In the genomic region with DNA sequence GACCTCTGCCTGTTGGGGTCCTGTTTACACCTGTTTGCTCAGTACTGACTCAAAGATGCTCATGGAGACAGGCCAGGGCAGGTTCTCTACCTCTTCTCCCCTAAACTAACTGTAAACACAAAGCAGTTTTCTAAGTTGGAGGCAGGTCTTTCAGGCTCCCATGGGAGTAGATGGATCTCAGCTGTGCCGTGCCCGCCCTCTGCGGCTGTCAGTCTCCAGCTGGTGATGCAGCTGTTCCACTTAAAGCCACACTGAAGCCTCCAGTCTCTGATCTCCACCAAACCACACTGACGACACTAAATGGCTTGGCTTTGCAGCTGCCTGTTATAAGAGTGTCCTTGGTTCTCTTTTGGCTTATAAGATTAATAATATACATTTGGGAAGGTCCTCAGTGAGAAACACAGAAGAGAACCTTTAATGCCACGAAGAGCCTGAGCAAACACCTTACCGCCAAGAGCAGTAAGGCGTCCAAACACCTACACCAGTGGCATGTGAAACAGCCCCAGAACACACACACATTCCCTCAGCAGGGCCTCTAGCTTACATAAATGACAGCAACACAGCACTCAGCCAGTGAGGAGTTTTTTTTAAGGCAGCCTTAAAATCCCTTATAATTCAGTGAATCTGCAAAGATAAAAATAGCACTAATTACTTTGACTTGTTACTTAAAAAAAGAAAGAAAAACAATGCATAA, we compare ENCODE assay signal across 7 cellular contexts.
DNase-seq lines count a peak whose midpoint lies in the region; ATAC-seq and TF ChIP-seq lines count a peak whose summit lies in the region.

No MANE protein-coding gene starts in this region.

- CTCF ChIA-PET in mammary epithelial cell (lab: Charles Lee; ENCODE audit: low non-redundant PET) = no interaction called here

- intact Hi-C loops in dorsolateral prefrontal cortex (cut with DNase I) = no loop called here
- intact Hi-C loops in mammary epithelial cell (cut with micrococcal nuclease) = no loop called here

- H3K27me3 Mint-ChIP-seq in IgD-negative memory B cell (no peaks in the 10 kb centered on the region), mesothelial cell of epicardium (ENCODE audit: low read depth) (no peaks in the 10 kb centered on the region)

- 91% methylated on average over 7 of the region's 7 CpGs for WGBS in mammary epithelial cell (ENCODE audit: low coverage, missing lambda C conversion rate)

- TF ChIP-seq CTCF in dorsolateral prefrontal cortex (IDR thresholded peaks at IDR 0.05 in 54 of 56, conservative IDR thresholded peaks at IDR 0.05 in 2 of 56; ENCODE audit: low read depth in 1 of 56, partially characterized antibody in 56 of 56) (no peak), mesothelial cell of epicardium (IDR thresholded peaks at IDR 0.05; ENCODE audit: unreplicated experiment) (no peak), mammary epithelial cell (conservative IDR thresholded peaks at IDR 0.05 in 1 of 2, IDR thresholded peaks at IDR 0.05 in 1 of 2; ENCODE audit: extremely low read depth in 1 of 2, insufficient read depth in 1 of 2, low read depth in 1 of 2, low read length in 2 of 2) (no peak)

- H3K36me3 ChIP-seq in mammary epithelial cell (ENCODE audit: insufficient read depth, low read length) = peaks cover 3% of the 10 kb centered on the region

- no TSS peak for BruUV-seq in mammary epithelial cell (replicated peaks; lab: Mats Ljungman, UMichigan)

- no peaks in the 10 kb centered on the region for H3K79me2 ChIP-seq in mammary epithelial cell (ENCODE audit: insufficient read depth, low read length)

- ATAC-seq in GM18858 (IDR thresholded peaks at IDR 0.05; ENCODE audit: unreplicated experiment) (peak; percentile 60), GM21576 (IDR thresholded peaks at IDR 0.05; ENCODE audit: unreplicated experiment) (peak; percentile 67)

- H2AFZ ChIP-seq in mammary epithelial cell (ENCODE audit: low read depth, low read length) = no peak overlapping the region

- H3K9me3 Mint-ChIP-seq in IgD-negative memory B cell (peaks cover 0 to 1% (median 0%) of the 10 kb centered on the region in 3 donors), mesothelial cell of epicardium (no peaks in the 10 kb centered on the region)

- H3K4me1 Mint-ChIP-seq in IgD-negative memory B cell (peaks cover 42 to 62% (median 57%) of the 10 kb centered on the region in 3 donors), mesothelial cell of epicardium (peaks cover 2% of the 10 kb centered on the region)

- dilution Hi-C loops in mammary epithelial cell (cut with HindIII; ENCODE audit: low sequenced_read_pairs) = no loop called here

- no peak overlapping the region for H3K4me2 ChIP-seq in mammary epithelial cell (ENCODE audit: insufficient read depth, low read depth, low read length)

- H3K27me3 ChIP-seq in dorsolateral prefrontal cortex (no peaks in the 10 kb centered on the region), mammary epithelial cell (ENCODE audit: insufficient read depth, low read length) (no peaks in the 10 kb centered on the region)

- H3K9ac ChIP-seq in mammary epithelial cell (ENCODE audit: insufficient read depth, low read length) = no peak overlapping the region

- H3K4me3 Mint-ChIP-seq in IgD-negative memory B cell (peak overlapping the region in 3 of 4 donors; percentile 39 to 80 (median 79)), mesothelial cell of epicardium (no peak overlapping the region)

- H4K20me1 ChIP-seq in mammary epithelial cell (ENCODE audit: insufficient read depth, low read length) = no peaks in the 10 kb centered on the region

- H3K9me3 ChIP-seq in mammary epithelial cell (replicated peaks; ENCODE audit: insufficient read depth, low read length) = no peaks in the 10 kb centered on the region

- peaks cover 3% of the 10 kb centered on the region for H3K4me1 ChIP-seq in mammary epithelial cell (ENCODE audit: insufficient read depth, low read length)

- H3K27ac Mint-ChIP-seq in IgD-negative memory B cell = peak overlapping the region; percentile 77 to 89 (median 86)
- no peak overlapping the region for H3K27ac Mint-ChIP-seq in mesothelial cell of epicardium

- DNase-seq in dorsolateral prefrontal cortex (peak in 8 of 10 donors; percentile 15 to 69 (median 54)), mesothelial cell of epicardium (ENCODE audit: low spot score in 2 of 2, unreplicated experiment in 2 of 2) (no peak), mammary epithelial cell (no peak), NCI-H1930 (lab: John Stamatoyannopoulos, UW) (no peak)

- H3K4me3 ChIP-seq in dorsolateral prefrontal cortex (no peak overlapping the region), mammary epithelial cell (replicated peaks in 1 of 3; ENCODE audit: insufficient read depth in 1 of 3, low read depth in 2 of 3, low read length in 3 of 3) (no peak overlapping the region)

- H3K36me3 Mint-ChIP-seq in IgD-negative memory B cell = peaks cover 4% of the 10 kb centered on the region
- H3K36me3 Mint-ChIP-seq in mesothelial cell of epicardium = no peaks in the 10 kb centered on the region

- peak overlapping the region in 14 of 59 donors; percentile 2 to 66 (median 22) for H3K27ac ChIP-seq in dorsolateral prefrontal cortex
- H3K27ac ChIP-seq in mammary epithelial cell (ENCODE audit: insufficient read depth, low read depth, low read length) = no peak overlapping the region

- in situ Hi-C loops in mammary epithelial cell (cut with MboI; ENCODE audit: low sequenced_read_pairs in 2 of 2) = no loop called here

Comparison
In these comparisons a context has a peak if more than half of its experiments do, and no peak if none do; other contexts are left out.
1. DNase-seq: peak in dorsolateral prefrontal cortex (8 of 10); none in mesothelial cell of epicardium (0 of 2), mammary epithelial cell (single experiment) and NCI-H1930 (0 of 2).